ENCODE assay signal across 29 cellular contexts in the genomic region with DNA sequence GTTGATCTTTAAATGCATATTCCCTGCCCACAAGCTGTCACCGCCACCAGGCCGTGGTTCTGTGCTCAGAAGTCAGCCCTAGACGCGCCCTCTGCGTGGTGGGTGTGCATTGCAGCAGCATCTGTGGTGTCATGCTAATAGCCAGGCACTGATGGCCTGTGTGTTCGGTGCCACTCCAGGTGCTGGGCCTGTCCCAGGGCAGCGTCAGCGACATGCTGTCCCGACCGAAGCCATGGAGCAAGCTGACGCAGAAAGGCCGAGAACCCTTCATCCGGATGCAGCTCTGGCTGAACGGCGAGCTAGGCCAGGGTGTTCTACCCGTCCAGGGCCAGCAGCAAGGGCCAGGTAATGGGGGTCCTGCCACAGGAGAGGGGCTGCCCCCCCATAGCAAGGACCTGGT.
"Had no signal": no experiment of that assay in that cellular context is flagged by ENCODE, and none has a peak within 500 bp of the region (broad histone marks: within the 10 kb centered on the region; RNA-seq: fewer than 3 reads in every experiment).

No MANE protein-coding gene starts in this region.

- H3K36me3 Mint-ChIP-seq: activated naive CD4-positive, alpha-beta T cell treated with anti-CD3 and anti-CD28 coated beads, Interleukin-2, amount 10 ng/mL, durations not matched to agents 7 days and 5 days; activated naive CD8-positive, alpha-beta T cell treated with anti-CD3 and anti-CD28 coated beads, Interleukin-2, amount 10 ng/mL, durations not matched to agents 7 days and 5 days had no signal

- H3K27ac Mint-ChIP-seq: activated CD4-positive, alpha-beta memory T cell treated with anti-CD3 and anti-CD28 coated beads, Interleukin-2, amount 10 ng/mL, durations not matched to agents 7 days and 5 days; activated CD4-positive, alpha-beta T cell treated with anti-CD3 and anti-CD28 coated beads, Interleukin-2, amount 10 ng/mL, durations not matched to agents 7 days and 5 days; activated naive CD4-positive, alpha-beta T cell treated with anti-CD3 and anti-CD28 coated beads, Interleukin-2, amount 10 ng/mL, durations not matched to agents 7 days and 5 days; activated naive CD4-positive, alpha-beta T cell treated with anti-CD3 and anti-CD28 coated beads, Interleukin-2, amount 50 U/mL, for 72 hours; activated naive CD8-positive, alpha-beta T cell treated with anti-CD3 and anti-CD28 coated beads, Interleukin-2, amount 10 ng/mL, durations not matched to agents 7 days and 5 days; activated T-cell treated with anti-CD3 and anti-CD28 coated beads, Interleukin-2, amount 50 U/mL, for 24 hours; activated T-cell treated with anti-CD3 and anti-CD28 coated beads, Interleukin-2, amount 50 U/mL, for 72 hours; brain; effector memory CD8-positive, alpha-beta T cell had no signal

- H3K4me3 ChIP-seq: ascending aorta, breast epithelium, esophagus squamous epithelium, gastroesophageal sphincter had no signal

- DNase-seq: activated CD4-positive, alpha-beta memory T cell treated with anti-CD3 and anti-CD28 coated beads, Interleukin-2, amount 10 ng/mL, durations not matched to agents 7 days and 5 days; activated CD4-positive, alpha-beta T cell treated with anti-CD3 and anti-CD28 coated beads for 1 hour; activated CD4-positive, alpha-beta T cell treated with anti-CD3 and anti-CD28 coated beads for 4 hours; activated CD4-positive, alpha-beta T cell treated with anti-CD3 and anti-CD28 coated beads, Interleukin-2, amount 10 ng/mL, durations not matched to agents 7 days and 5 days; activated CD4-positive, alpha-beta T cell treated with anti-CD3 and anti-CD28 coated beads, Interleukin-2, amount 50 U/mL, for 4 hours; activated CD8-positive, alpha-beta memory T cell treated with anti-CD3 and anti-CD28 coated beads, Interleukin-2, amount 50 U/mL, for 48 hours; activated gamma-delta T cell; activated naive CD4-positive, alpha-beta T cell; activated naive CD4-positive, alpha-beta T cell treated with anti-CD3 and anti-CD28 coated beads, Interleukin-2, amount 10 ng/mL, durations not matched to agents 7 days and 5 days; activated naive CD8-positive, alpha-beta T cell treated with anti-CD3 and anti-CD28 coated beads, Interleukin-2, amount 10 ng/mL, durations not matched to agents 7 days and 5 days; activated T-cell treated with anti-CD3 and anti-CD28 coated beads for 4 hours; activated T-cell treated with anti-CD3 and anti-CD28 coated beads, Interleukin-2, amount 50 U/mL, for 24 hours; activated T-cell treated with anti-CD3 and anti-CD28 coated beads, Interleukin-2, amount 50 U/mL, for 72 hours; cortex of kidney; dermis blood vessel endothelial cell; effector CD4-positive, alpha-beta T cell; effector memory CD8-positive, alpha-beta T cell; erythroblast; esophagus squamous epithelium; foreskin melanocyte; T-helper 2 cell had no signal

- H3K4me1 Mint-ChIP-seq: activated CD4-positive, alpha-beta memory T cell treated with anti-CD3 and anti-CD28 coated beads, Interleukin-2, amount 10 ng/mL, durations not matched to agents 7 days and 5 days; activated CD4-positive, alpha-beta T cell treated with anti-CD3 and anti-CD28 coated beads, Interleukin-2, amount 10 ng/mL, durations not matched to agents 7 days and 5 days; activated naive CD4-positive, alpha-beta T cell treated with anti-CD3 and anti-CD28 coated beads, Interleukin-2, amount 10 ng/mL, durations not matched to agents 7 days and 5 days; activated naive CD8-positive, alpha-beta T cell treated with anti-CD3 and anti-CD28 coated beads, Interleukin-2, amount 10 ng/mL, durations not matched to agents 7 days and 5 days; WTC11 had no signal

- H3K36me3 ChIP-seq: breast epithelium had no signal

- ATAC-seq: activated naive CD4-positive, alpha-beta T cell treated with anti-CD3 and anti-CD28 coated beads, Interleukin-2, amount 50 U/mL, for 72 hours; activated T-cell treated with anti-CD3 and anti-CD28 coated beads, Interleukin-2, amount 50 U/mL, for 72 hours; effector memory CD8-positive, alpha-beta T cell; gastroesophageal sphincter; WTC11 had no signal

- H3K9me3 ChIP-seq: ascending aorta, breast epithelium, esophagus squamous epithelium, gastroesophageal sphincter had no signal

- H3K27ac ChIP-seq: ascending aorta, breast epithelium, esophagus squamous epithelium, gastroesophageal sphincter, VCaP had no signal

- H3K27me3 Mint-ChIP-seq: activated CD4-positive, alpha-beta memory T cell treated with anti-CD3 and anti-CD28 coated beads, Interleukin-2, amount 10 ng/mL, durations not matched to agents 7 days and 5 days; activated CD4-positive, alpha-beta T cell treated with anti-CD3 and anti-CD28 coated beads, Interleukin-2, amount 10 ng/mL, durations not matched to agents 7 days and 5 days; activated naive CD4-positive, alpha-beta T cell treated with anti-CD3 and anti-CD28 coated beads, Interleukin-2, amount 10 ng/mL, durations not matched to agents 7 days and 5 days; activated naive CD8-positive, alpha-beta T cell treated with anti-CD3 and anti-CD28 coated beads, Interleukin-2, amount 10 ng/mL, durations not matched to agents 7 days and 5 days; activated T-cell treated with anti-CD3 and anti-CD28 coated beads, Interleukin-2, amount 50 U/mL, for 24 hours; effector memory CD8-positive, alpha-beta T cell had no signal

- FAIRE-seq: colon had no signal

- H3K9me3 Mint-ChIP-seq: activated CD4-positive, alpha-beta memory T cell treated with anti-CD3 and anti-CD28 coated beads, Interleukin-2, amount 10 ng/mL, durations not matched to agents 7 days and 5 days; activated CD4-positive, alpha-beta T cell treated with anti-CD3 and anti-CD28 coated beads, Interleukin-2, amount 10 ng/mL, durations not matched to agents 7 days and 5 days; activated naive CD4-positive, alpha-beta T cell treated with anti-CD3 and anti-CD28 coated beads, Interleukin-2, amount 10 ng/mL, durations not matched to agents 7 days and 5 days; activated naive CD4-positive, alpha-beta T cell treated with anti-CD3 and anti-CD28 coated beads, Interleukin-2, amount 50 U/mL, for 72 hours; activated naive CD8-positive, alpha-beta T cell treated with anti-CD3 and anti-CD28 coated beads, Interleukin-2, amount 10 ng/mL, durations not matched to agents 7 days and 5 days; activated T-cell treated with anti-CD3 and anti-CD28 coated beads, Interleukin-2, amount 50 U/mL, for 24 hours; activated T-cell treated with anti-CD3 and anti-CD28 coated beads, Interleukin-2, amount 50 U/mL, for 72 hours; brain; effector memory CD8-positive, alpha-beta T cell; WTC11 had no signal

- H3K4me3 Mint-ChIP-seq: activated CD4-positive, alpha-beta memory T cell treated with anti-CD3 and anti-CD28 coated beads, Interleukin-2, amount 10 ng/mL, durations not matched to agents 7 days and 5 days; activated CD4-positive, alpha-beta T cell treated with anti-CD3 and anti-CD28 coated beads, Interleukin-2, amount 10 ng/mL, durations not matched to agents 7 days and 5 days; activated naive CD4-positive, alpha-beta T cell treated with anti-CD3 and anti-CD28 coated beads, Interleukin-2, amount 10 ng/mL, durations not matched to agents 7 days and 5 days; activated naive CD8-positive, alpha-beta T cell treated with anti-CD3 and anti-CD28 coated beads, Interleukin-2, amount 10 ng/mL, durations not matched to agents 7 days and 5 days; activated T-cell treated with anti-CD3 and anti-CD28 coated beads, Interleukin-2, amount 50 U/mL, for 24 hours; activated T-cell treated with anti-CD3 and anti-CD28 coated beads, Interleukin-2, amount 50 U/mL, for 72 hours; brain; effector memory CD8-positive, alpha-beta T cell; WTC11 had no signal

- H3K4me1 ChIP-seq: ascending aorta, breast epithelium, esophagus squamous epithelium, gastroesophageal sphincter had no signal

- H3K27me3 ChIP-seq: ascending aorta, breast epithelium, esophagus squamous epithelium, gastroesophageal sphincter had no signal
